ENCODE assay signal across 14 cellular contexts in the genomic region with DNA sequence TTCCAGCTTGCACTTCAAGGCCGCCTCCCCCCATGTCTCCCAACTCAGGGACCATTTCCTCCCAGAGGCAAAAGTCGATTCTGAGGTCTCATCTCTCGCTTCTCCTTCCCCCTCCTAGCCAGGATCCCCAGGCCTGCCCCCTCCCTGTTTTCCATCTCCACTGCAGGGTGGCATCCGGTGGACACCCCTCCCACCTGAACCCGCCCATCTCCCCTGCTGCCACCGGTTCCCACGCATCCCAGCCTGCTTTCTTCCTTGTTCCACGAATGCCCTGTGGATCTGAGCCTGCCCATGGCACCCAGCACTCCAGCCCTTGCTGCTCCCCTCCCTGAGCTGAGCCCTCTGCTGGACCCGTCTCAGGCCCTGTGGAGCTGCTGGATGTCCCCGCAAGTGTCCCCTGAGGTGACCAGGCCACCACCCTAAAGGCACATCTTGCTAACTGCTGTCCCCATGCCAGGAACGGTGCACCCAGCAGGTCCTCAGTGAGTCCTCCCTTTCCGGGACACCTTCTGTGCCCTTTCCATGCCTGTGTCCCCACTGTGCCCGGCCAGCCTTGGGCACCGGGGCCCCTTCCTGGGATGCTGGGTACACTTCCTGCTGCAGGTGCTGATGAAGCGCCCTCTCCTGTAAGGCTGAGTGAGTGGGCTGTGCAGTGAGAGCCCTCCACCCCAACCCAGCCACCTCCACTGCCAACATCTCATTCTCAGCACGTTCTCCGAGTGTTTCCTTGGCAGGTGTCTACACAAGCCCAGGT. TPM values are rescaled to one million over a fixed set of nuclear protein-coding genes. Genes with fewer than 3 reads are reported as not detected.
A peak's percentile ranks its signal among the peaks of the same experiment; 100 is the strongest.
DNase-seq lines count a peak whose midpoint lies in the region; ATAC-seq, FAIRE-seq and TF ChIP-seq lines count a peak whose summit lies in the region.
"Had no signal": no experiment of that assay in that cellular context is flagged by ENCODE, and none has a peak within 500 bp of the region (broad histone marks: within the 10 kb centered on the region; RNA-seq: fewer than 3 reads in every experiment).

No MANE protein-coding gene starts in this region.

- no peak overlapping the region for H3K18ac ChIP-seq in H9 (ENCODE audit: insufficient read length, low read depth, low read length)

- no peak for TF ChIP-seq CTCF in H9 (conservative IDR thresholded peaks at IDR 0.05)
- TF ChIP-seq CTCF in GM12878 (IDR thresholded peaks at IDR 0.05 in 2 of 3, conservative IDR thresholded peaks at IDR 0.05 in 1 of 3; ENCODE audit: control insufficient read depth in 2 of 3, extremely low read depth in 1 of 3, insufficient read depth in 1 of 3, low read depth in 3 of 3, low read length in 3 of 3), result no peak
- TF ChIP-seq CTCF in osteoblast (IDR thresholded peaks at IDR 0.05; ENCODE audit: extremely low read depth, low read depth, low read length), result no peak

- H3K9me3 ChIP-seq in H9 (ENCODE audit: control insufficient read depth, low read depth, low read length) (no peaks in the 10 kb centered on the region), GM12878 (replicated peaks; ENCODE audit: control insufficient read depth, insufficient read depth, low read length) (no peaks in the 10 kb centered on the region), osteoblast (ENCODE audit: low read depth, low read length) (no peaks in the 10 kb centered on the region)
- H3K9me3 ChIP-seq: esophagus squamous epithelium, pancreas had no signal

- H3K27me3 ChIP-seq in H9 (ENCODE audit: insufficient read depth, low read length), result peaks cover 12% of the 10 kb centered on the region; the same call in 1 of the 2 replicates
- H3K27me3 ChIP-seq in GM12878 (replicated peaks in 1 of 2; ENCODE audit: control insufficient read depth in 2 of 2, insufficient read depth in 2 of 2, low read length in 1 of 2), result no peaks in the 10 kb centered on the region; a peak in 1 of 4 replicates
- peaks cover 47% of the 10 kb centered on the region for H3K27me3 ChIP-seq in osteoblast (ENCODE audit: insufficient read depth, low read length)

- DNase-seq in activated CD4-positive, alpha-beta T cell treated with anti-CD3 and anti-CD28 coated beads for 36 hours, result peak; percentile 24
- DNase-seq in activated CD4-positive, alpha-beta T cell treated with anti-CD3 and anti-CD28 coated beads, Interleukin-2, amount 50 U/mL, for 4 hours, result no peak
- DNase-seq in H9 (peak; percentile 32), GM12878 (ENCODE audit: low read depth, low spot score) (no peak), osteoblast (ENCODE audit: insufficient read length, low spot score, missing footprints) (peak; percentile 89), urothelium cell line (ENCODE audit: low spot score) (no peak), H54 (ENCODE audit: insufficient read length, low spot score) (no peak), Ammon's horn (ENCODE audit: low spot score) (no peak)
- DNase-seq: brain microvascular endothelial cell, esophagus squamous epithelium, KBM-7, NCI-H2171 had no signal

- H3K14ac ChIP-seq in H9 (ENCODE audit: insufficient read depth, low read length), result no peak overlapping the region

- BruUV-seq in GM12878 (replicated peaks; lab: Mats Ljungman, UMichigan), result no TSS peak

- H3K23me2 ChIP-seq in H9 (ENCODE audit: insufficient read length, low read depth, low read length, poor library complexity, severe bottlenecking), result peaks cover 4% of the 10 kb centered on the region

- no CpG with 5 or more reads among the region's 17 CpGs for WGBS in H9 (ENCODE audit: extremely low coverage, insufficient read length, low lambda C conversion rate)
- WGBS in GM12878 (ENCODE audit: insufficient coverage, insufficient replicate concordance, low lambda C conversion rate, missing lambda C conversion rate), result 45% methylated on average over 17 of the region's 17 CpGs

- H4K20me1 ChIP-seq in H9 (ENCODE audit: control insufficient read depth, insufficient read depth, insufficient read length) (no peaks in the 10 kb centered on the region), GM12878 (ENCODE audit: control insufficient read depth, insufficient read depth) (no peaks in the 10 kb centered on the region), osteoblast (ENCODE audit: insufficient read depth, low read length) (no peaks in the 10 kb centered on the region)

- CTCF ChIA-PET in activated CD4-positive, alpha-beta T cell treated with anti-CD3 and anti-CD28 coated beads for 36 hours (lab: Charles Lee), result interaction anchor here (0.6 to 2.1 kb wide), 3 partner anchors 19 to 66 kb away, joined by 3 to 8 read pairs (median 4); no protein-coding TSS in a partner anchor
- CTCF ChIA-PET in GM12878 (lab: Yijun Ruan, JAX), result interaction anchor here (3.0 kb wide), 1 partner anchor 81 kb away, joined by 11 read pairs; no protein-coding TSS in a partner anchor

- no peak overlapping the region for H2BK20ac ChIP-seq in H9 (ENCODE audit: low read depth, low read length, poor library complexity, severe bottlenecking)

- H3K4me2 ChIP-seq in H9 (ENCODE audit: insufficient read depth, insufficient read length, low read length), result peak overlapping the region; percentile 6
- H3K4me2 ChIP-seq in GM12878 (ENCODE audit: control insufficient read depth, insufficient read depth), result peak overlapping the region; percentile 30; the same call in 1 of the 2 replicates
- H3K4me2 ChIP-seq in osteoblast (ENCODE audit: insufficient read depth, low read length), result no peak overlapping the region

- H4K8ac ChIP-seq in H9 (replicated peaks; ENCODE audit: insufficient read length, low read depth, low read length), result no peak overlapping the region

- no peak overlapping the region for H4K91ac ChIP-seq in H9 (ENCODE audit: insufficient read length, low read depth, low read length)

- H3K79me1 ChIP-seq in H9 (ENCODE audit: insufficient read depth, low read depth, low read length, poor library complexity, severe bottlenecking), result no peaks in the 10 kb centered on the region

- H2BK5ac ChIP-seq in H9 (ENCODE audit: insufficient read length, low read length), result no peak overlapping the region

- H3K79me2 ChIP-seq in H9 (ENCODE audit: insufficient read depth, low read length), result no peaks in the 10 kb centered on the region
- H3K79me2 ChIP-seq in GM12878 (ENCODE audit: control insufficient read depth, insufficient read depth, low read length), result no peaks in the 10 kb centered on the region
- H3K79me2 ChIP-seq in osteoblast (ENCODE audit: insufficient read depth, low read length), result no peaks in the 10 kb centered on the region

- no peak for ATAC-seq in activated CD4-positive, alpha-beta T cell treated with anti-CD3 and anti-CD28 coated beads for 36 hours
- ATAC-seq in GM12878, result peak; percentile 2; the same call in 2 of the 3 replicates

- TF ChIP-seq RAD21 in GM12878 (IDR thresholded peaks at IDR 0.05; ENCODE audit: insufficient read depth, low read depth, low read length), result no peak

- TF ChIP-seq POLR2A in GM12878 (IDR thresholded peaks at IDR 0.05; ENCODE audit: low read depth, low read length), result no peak
- no peak for TF ChIP-seq POLR2A in H54 (IDR thresholded peaks at IDR 0.05; ENCODE audit: low read depth, low read length)

- peaks cover 12% of the 10 kb centered on the region for H3K4me1 Mint-ChIP-seq in activated CD4-positive, alpha-beta T cell treated with anti-CD3 and anti-CD28 coated beads for 36 hours
- H3K4me1 Mint-ChIP-seq in H9, result peaks cover 11 to 27% of the 10 kb centered on the region in 2 experiments; a peak in 3 of 4 replicates

- H3K56ac ChIP-seq in H9 (ENCODE audit: insufficient read length, low read depth, low read length), result no peak overlapping the region

- H3K27ac ChIP-seq in H9 (ENCODE audit: insufficient read length, low read depth, low read length), result no peak overlapping the region
- H3K27ac ChIP-seq in GM12878 (ENCODE audit: control insufficient read depth, insufficient read depth), result peak overlapping the region; percentile 25
- no peak overlapping the region for H3K27ac ChIP-seq in osteoblast (ENCODE audit: low read depth, low read length)
- H3K27ac ChIP-seq: brain microvascular endothelial cell, esophagus squamous epithelium, pancreas had no signal

- no peak for TF ChIP-seq EP300 in GM12878 (IDR thresholded peaks at IDR 0.05; ENCODE audit: borderline replicate concordance in 1 of 2, control insufficient read depth in 1 of 2, low read depth in 2 of 2, low read length in 2 of 2)

- intact Hi-C loops in activated CD4-positive, alpha-beta T cell treated with anti-CD3 and anti-CD28 coated beads for 36 hours (cut with DNase I, micrococcal nuclease), result no loop called here
- intact Hi-C loops in GM12878 (cut with micrococcal nuclease; ENCODE audit: unreplicated experiment), result no loop called here

- FAIRE-seq in GM12878 (lab: Jason Lieb, UNC) (no peak), urothelium cell line (lab: Jason Lieb, UNC) (no peak), H54 (lab: Jason Lieb, UNC) (no peak)
- FAIRE-seq: pancreas had no signal

- no peaks in the 10 kb centered on the region for H3K36me3 ChIP-seq in GM12878 (ENCODE audit: control insufficient read depth in 2 of 2, insufficient read depth in 2 of 2, low read length in 1 of 2)
- no peaks in the 10 kb centered on the region for H3K36me3 ChIP-seq in osteoblast (ENCODE audit: insufficient read depth, low read length)
- H3K36me3 ChIP-seq: brain microvascular endothelial cell, esophagus squamous epithelium, pancreas had no signal

- no peak overlapping the region for H2BK12ac ChIP-seq in H9 (ENCODE audit: insufficient read length, low read depth, low read length)

- no peak overlapping the region for H2BK120ac ChIP-seq in H9 (ENCODE audit: low read depth, low read length, poor library complexity, severe bottlenecking)

- POLR2A ChIA-PET in activated CD4-positive, alpha-beta T cell treated with anti-CD3 and anti-CD28 coated beads for 36 hours (lab: Charles Lee), result no interaction called here
- POLR2A ChIA-PET in GM12878 (lab: Charles Lee), result interaction anchor here (0.9 to 1.4 kb wide), 3 partner anchors 40 to 53 kb away, joined by 3 to 6 read pairs (median 3); no protein-coding TSS in a partner anchor

- H3K23ac ChIP-seq in H9 (ENCODE audit: insufficient read length, low read depth, low read length), result no peak overlapping the region

- no peak overlapping the region for H2AK5ac ChIP-seq in H9 (ENCODE audit: insufficient read length, low read length)

- no peaks in the 10 kb centered on the region for H3K36me3 Mint-ChIP-seq in activated CD4-positive, alpha-beta T cell treated with anti-CD3 and anti-CD28 coated beads for 36 hours (ENCODE audit: low read depth)
- H3K36me3 Mint-ChIP-seq in H9 (ENCODE audit: insufficient read depth in 1 of 3, low read depth in 3 of 3), result no peaks in the 10 kb centered on the region

- H3K9me3 Mint-ChIP-seq in activated CD4-positive, alpha-beta T cell treated with anti-CD3 and anti-CD28 coated beads for 36 hours (ENCODE audit: low read depth), result no peaks in the 10 kb centered on the region
- H3K9me3 Mint-ChIP-seq in H9, result no peaks in the 10 kb centered on the region; a peak in 1 of 5 replicates

- H3K4me3 ChIP-seq in GM12878 (peak overlapping the region; percentile 48; the same call in 1 of the 2 replicates), osteoblast (ENCODE audit: insufficient read depth, low read length) (no peak overlapping the region)
- H3K4me3 ChIP-seq: pancreas had no signal

- peak overlapping the region; percentile 39 for H3K27ac Mint-ChIP-seq in activated CD4-positive, alpha-beta T cell treated with anti-CD3 and anti-CD28 coated beads for 36 hours
- H3K27ac Mint-ChIP-seq in H9, result peak overlapping the region in 1 of 3 experiments; percentile 74; a peak in 1 of 7 replicates

- H3K27me3 Mint-ChIP-seq in activated CD4-positive, alpha-beta T cell treated with anti-CD3 and anti-CD28 coated beads for 36 hours, result no peaks in the 10 kb centered on the region
- H3K27me3 Mint-ChIP-seq in H9 (ENCODE audit: low read depth), result peaks cover 46% of the 10 kb centered on the region

- H3K4me1 ChIP-seq in H9 (ENCODE audit: insufficient read depth, low read length) (no peaks in the 10 kb centered on the region), GM12878 (ENCODE audit: control insufficient read depth, insufficient read depth, low read length) (peaks cover 22% of the 10 kb centered on the region), osteoblast (ENCODE audit: insufficient read depth, low read length) (no peaks in the 10 kb centered on the region)
- H3K4me1 ChIP-seq: pancreas had no signal

- no peak overlapping the region for H2BK15ac ChIP-seq in H9 (ENCODE audit: low read depth, low read length)

- SMC1A ChIA-PET in GM12878 (lab: Charles Lee; ENCODE audit: uncharacterized antibody, unreplicated experiment), result no interaction called here

- H2AFZ ChIP-seq in H9 (ENCODE audit: low read length) (no peak overlapping the region), GM12878 (ENCODE audit: control insufficient read depth, low read depth, low read length) (peak overlapping the region; percentile 29), osteoblast (ENCODE audit: low read length) (no peak overlapping the region)

- no peak overlapping the region for H4K5ac ChIP-seq in H9 (ENCODE audit: insufficient read length, low read depth, low read length)

- in situ Hi-C loops in GM12878 (cut with MboI), result no loop called here

- no peak overlapping the region for H3T11ph ChIP-seq in H9 (ENCODE audit: low read length)

- RAD21 ChIA-PET in GM12878 (lab: Charles Lee; ENCODE audit: unreplicated experiment), result interaction anchor here (1.4 to 1.5 kb wide), 2 partner anchors 19 to 35 kb away, joined by 4 to 6 read pairs; no protein-coding TSS in a partner anchor

- H3K9ac ChIP-seq in H9 (ENCODE audit: extremely low read depth, insufficient read length, low read length) (no peak overlapping the region), GM12878 (ENCODE audit: control insufficient read depth, insufficient read depth, low read length) (peak overlapping the region; percentile 54; the same call in 1 of the 2 replicates)

- no peak overlapping the region for H3K4ac ChIP-seq in H9 (ENCODE audit: low read depth, low read length)

- H3K4me3 Mint-ChIP-seq in activated CD4-positive, alpha-beta T cell treated with anti-CD3 and anti-CD28 coated beads for 36 hours, result peak overlapping the region; percentile 48
- peak overlapping the region in 1 of 2 experiments; percentile 75; a peak in 3 of 5 replicates for H3K4me3 Mint-ChIP-seq in H9

RNA-seq across cellular contexts. Expression of a gene that starts 0.9 kb away (rescaled TPM):
- total RNA-seq in activated CD4-positive, alpha-beta T cell treated with anti-CD3 and anti-CD28 coated beads for 36 hours, result under 1 TPM; 0.16 TPM
- total RNA-seq in H9 (2021), result 0.11 and 0.20 TPM in 2 replicates
- 0.33 and 0.34 TPM in 2 replicates for total RNA-seq in GM12878 (2013; cell fraction: nucleolus; rRNA removed)
- not detected in 2 replicates for total RNA-seq in GM12878 (2014; rRNA removed)
- total RNA-seq in GM12878 (2014; rRNA removed; fragmentation: Illumina TruSeq; extraction: Trizol), result not detected in 2 replicates
- total RNA-seq in GM12878 (2021), result not detected in 2 replicates
- polyA plus RNA-seq in GM12878 (2011; ENCODE audit: low read depth), result not detected
- polyA plus RNA-seq in GM12878 (2011; rRNA removed), result 0.03 TPM in 1 of 2 replicates, not detected in the other
- 0.03 TPM in 1 of 2 replicates, not detected in the other for polyA plus RNA-seq in GM12878 (2011; cell fraction: cytosol; rRNA removed)
- 0.10 and 0.20 TPM in 2 replicates for polyA plus RNA-seq in GM12878 (2011; cell fraction: nucleus; rRNA removed)
- polyA plus RNA-seq in GM12878 (2012), result 0.04 TPM in 1 of 2 replicates, not detected in the other
- polyA plus RNA-seq in GM12878 (2014; fragmentation: Illumina TruSeq; extraction: Trizol), result not detected in 2 replicates
- polyA plus RNA-seq in GM12878 (2014; fragmentation: Nextera tagmentation; extraction: Ambion mirVana), result not detected
- 0.06 TPM in 1 of 2 replicates, not detected in the other for polyA plus RNA-seq in GM12878 (2014; rRNA removed)
- polyA plus RNA-seq in GM12878 (2016; fragmentation: Nextera tagmentation; extraction: Ambion mirVana), result not detected
- polyA minus RNA-seq in GM12878 (2011; rRNA and poly(A)+ RNA removed), result not detected in 2 replicates
- polyA minus RNA-seq in GM12878 (2011; cell fraction: cytosol; rRNA and poly(A)+ RNA removed), result not detected in 2 replicates
- not detected in 2 replicates for polyA minus RNA-seq in GM12878 (2011; cell fraction: nucleus; rRNA and poly(A)+ RNA removed)
- total RNA-seq in osteoblast, result not detected in 2 replicates
- total RNA-seq: esophagus squamous epithelium, pancreas had no signal
- polyA plus RNA-seq: pancreas had no signal

RNA-seq across cellular contexts. Expression of a gene that starts 46.5 kb away (rescaled TPM):
- total RNA-seq in activated CD4-positive, alpha-beta T cell treated with anti-CD3 and anti-CD28 coated beads for 36 hours, result not detected
- not detected in 2 replicates for total RNA-seq in H9 (2021)
- not detected in 2 replicates for total RNA-seq in GM12878 (2013; cell fraction: nucleolus; rRNA removed)
- total RNA-seq in GM12878 (2014; rRNA removed), result not detected in 2 replicates
- total RNA-seq in GM12878 (2014; rRNA removed; fragmentation: Illumina TruSeq; extraction: Trizol), result not detected in 2 replicates
- total RNA-seq in GM12878 (2021), result not detected in 2 replicates
- not detected for polyA plus RNA-seq in GM12878 (2011; ENCODE audit: low read depth)
- not detected in 2 replicates for polyA plus RNA-seq in GM12878 (2011; rRNA removed)
- polyA plus RNA-seq in GM12878 (2011; cell fraction: cytosol; rRNA removed), result not detected in 2 replicates
- polyA plus RNA-seq in GM12878 (2011; cell fraction: nucleus; rRNA removed), result not detected in 2 replicates
- not detected in 2 replicates for polyA plus RNA-seq in GM12878 (2012)
- not detected in 2 replicates for polyA plus RNA-seq in GM12878 (2014; fragmentation: Illumina TruSeq; extraction: Trizol)
- not detected for polyA plus RNA-seq in GM12878 (2014; fragmentation: Nextera tagmentation; extraction: Ambion mirVana)
- polyA plus RNA-seq in GM12878 (2014; rRNA removed), result not detected in 2 replicates
- polyA plus RNA-seq in GM12878 (2016; fragmentation: Nextera tagmentation; extraction: Ambion mirVana), result not detected
- not detected in 2 replicates for polyA minus RNA-seq in GM12878 (2011; rRNA and poly(A)+ RNA removed)
- polyA minus RNA-seq in GM12878 (2011; cell fraction: cytosol; rRNA and poly(A)+ RNA removed), result not detected in 2 replicates
- not detected in 2 replicates for polyA minus RNA-seq in GM12878 (2011; cell fraction: nucleus; rRNA and poly(A)+ RNA removed)
- total RNA-seq in osteoblast, result not detected in 2 replicates
- total RNA-seq: esophagus squamous epithelium, pancreas had no signal
- polyA plus RNA-seq: pancreas, thymus had no signal

RNA-seq across cellular contexts. Expression of a gene that starts 51.1 kb away (rescaled TPM):
- total RNA-seq in activated CD4-positive, alpha-beta T cell treated with anti-CD3 and anti-CD28 coated beads for 36 hours, result 100 to 1,000 TPM; 127 to 165 TPM
- total RNA-seq in H9 (2021) (43.4 and 45.1 TPM in 2 replicates), GM12878 (2014; rRNA removed) (44.7 and 51.8 TPM in 2 replicates), GM12878 (2014; rRNA removed; fragmentation: Illumina TruSeq; extraction: Trizol) (11.0 and 11.9 TPM in 2 replicates), GM12878 (2021) (59.5 and 60.8 TPM in 2 replicates), osteoblast (14.4 and 19.9 TPM in 2 replicates)
- total RNA-seq in GM12878 (2013; cell fraction: nucleolus; rRNA removed), result 27.8 and 36.0 TPM in 2 replicates
- polyA plus RNA-seq in GM12878 (2011; ENCODE audit: low read depth), result 6.5 TPM
- polyA plus RNA-seq in GM12878 (2011; rRNA removed) (8.6 and 12.4 TPM in 2 replicates), GM12878 (2014; fragmentation: Illumina TruSeq; extraction: Trizol) (2.2 and 6.2 TPM in 2 replicates), GM12878 (2014; fragmentation: Nextera tagmentation; extraction: Ambion mirVana) (1 to 10 TPM in 1 of 2 experiments, under 1 TPM in 1; 0.31 to 1.5 TPM), GM12878 (2014; rRNA removed) (57.0 and 57.8 TPM in 2 replicates), GM12878 (2016; fragmentation: Nextera tagmentation; extraction: Ambion mirVana) (10 to 100 TPM; 12.4 to 34.3 TPM)
- polyA plus RNA-seq in GM12878 (2011; cell fraction: cytosol; rRNA removed), result 31.3 and 38.2 TPM in 2 replicates
- 84.4 and 94.5 TPM in 2 replicates for polyA plus RNA-seq in GM12878 (2011; cell fraction: nucleus; rRNA removed)
- 30.9 and 46.0 TPM in 2 replicates for polyA plus RNA-seq in GM12878 (2012)
- 3.9 and 14.1 TPM in 2 replicates for polyA minus RNA-seq in GM12878 (2011; rRNA and poly(A)+ RNA removed)
- polyA minus RNA-seq in GM12878 (2011; cell fraction: cytosol; rRNA and poly(A)+ RNA removed), result 14.2 and 18.4 TPM in 2 replicates
- polyA minus RNA-seq in GM12878 (2011; cell fraction: nucleus; rRNA and poly(A)+ RNA removed), result 22.6 and 39.2 TPM in 2 replicates

Comparison
In these comparisons a context has a peak if more than half of its experiments do, and no peak if none do; other contexts are left out.
1. DNase-seq: peak in activated CD4-positive, alpha-beta T cell treated with anti-CD3 and anti-CD28 coated beads for 36 hours (single experiment), H9 (single experiment) and osteoblast (single experiment); none in activated CD4-positive, alpha-beta T cell treated with anti-CD3 and anti-CD28 coated beads, Interleukin-2, amount 50 U/mL, for 4 hours (0 of 2), GM12878 (single experiment), urothelium cell line (single experiment), H54 (single experiment) and Ammon's horn (single experiment).